8 cellular contexts compared by ENCODE assay signal in the genomic region with DNA sequence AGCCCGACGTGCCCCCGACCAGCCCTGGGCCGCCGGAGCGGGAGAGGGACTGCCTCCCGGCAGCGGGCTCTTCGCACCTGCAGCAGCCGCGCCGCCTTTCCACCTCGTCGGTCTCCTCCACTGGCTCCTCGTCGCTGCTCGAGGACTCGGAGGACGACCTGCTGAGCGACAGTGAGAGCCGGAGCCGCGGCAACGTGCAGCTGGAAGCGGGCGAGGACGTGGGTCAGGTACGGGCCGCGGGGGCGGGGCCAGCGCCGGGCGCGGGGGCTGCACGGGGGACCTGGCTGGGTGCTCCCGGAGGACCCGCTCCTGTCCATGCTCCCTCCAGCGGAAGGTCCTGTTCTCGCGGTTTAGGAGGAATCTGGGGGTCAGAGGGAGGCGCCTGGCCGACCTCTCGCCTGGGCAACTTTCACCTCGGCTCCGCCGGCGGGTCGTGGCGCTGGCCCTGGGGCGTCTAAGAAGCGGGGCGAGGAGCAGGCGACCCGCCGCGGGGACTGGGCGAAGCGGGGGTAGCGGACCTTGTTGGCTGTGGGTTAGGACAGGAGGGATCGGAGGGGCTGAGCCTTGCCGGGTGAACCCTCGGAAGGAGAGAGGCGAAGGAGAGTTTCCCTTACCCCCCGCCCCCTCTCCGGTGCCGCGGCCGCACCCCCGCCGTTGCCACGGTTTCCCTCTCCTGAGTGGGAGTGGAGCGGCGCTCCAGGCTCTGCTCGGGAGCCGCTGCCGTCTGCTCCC. TPM values are rescaled to one million over a fixed set of nuclear protein-coding genes. Genes with fewer than 3 reads are reported as not detected.
DNase-seq lines count a peak whose midpoint lies in the region; ATAC-seq, FAIRE-seq and TF ChIP-seq lines count a peak whose summit lies in the region.

No MANE protein-coding gene starts in this region.

- H3K27ac ChIP-seq in heart right ventricle (no peak overlapping the region), mucosa of rectum (ENCODE audit: low read depth in 2 of 2, low read length in 2 of 2) (peak overlapping the region; percentile 90 to 93), upper lobe of right lung (no peak overlapping the region)

- H3K9me3 ChIP-seq in heart right ventricle = no peaks in the 10 kb centered on the region
- no peaks in the 10 kb centered on the region for H3K9me3 ChIP-seq in mucosa of rectum (ENCODE audit: control insufficient read depth in 2 of 2, low read length in 2 of 2)
- no peaks in the 10 kb centered on the region for H3K9me3 ChIP-seq in upper lobe of right lung

- H3K36me3 ChIP-seq in heart right ventricle (no peaks in the 10 kb centered on the region), bronchial epithelial cell (ENCODE audit: control insufficient read depth, insufficient read depth, low read length) (no peaks in the 10 kb centered on the region), mucosa of rectum (ENCODE audit: control insufficient read depth in 2 of 2, insufficient read depth in 2 of 2, low read length in 2 of 2) (no peaks in the 10 kb centered on the region), upper lobe of right lung (no peaks in the 10 kb centered on the region)

- H3K9ac ChIP-seq in mucosa of rectum (ENCODE audit: low read depth in 1 of 2, low read length in 2 of 2) = peak overlapping the region; percentile 41 to 74

- 2% methylated on average over 73 to 75 of the region's 77 CpGs for WGBS in heart right ventricle, 2 donors

- peak overlapping the region in 9 of 10 donors; percentile 47 to 91 (median 69) for H3K4me3 ChIP-seq in heart right ventricle
- H3K4me3 ChIP-seq in bronchial epithelial cell (ENCODE audit: low read depth, low read length) = peak overlapping the region; percentile 47
- H3K4me3 ChIP-seq in mucosa of rectum (ENCODE audit: low read length in 2 of 2) = peak overlapping the region; percentile 55 to 78
- H3K4me3 ChIP-seq in upper lobe of right lung = peak overlapping the region; percentile 48

- ATAC-seq in heart right ventricle = peak in 1 of 8 donors; percentile 3
- no peak for ATAC-seq in Right ventricle myocardium superior (ENCODE audit: poor library complexity)
- peak; percentile 10 for ATAC-seq in HG03025 (IDR thresholded peaks at IDR 0.05; ENCODE audit: low FRiP score, unreplicated experiment)
- ATAC-seq in upper lobe of right lung = peak; percentile 2

- intact Hi-C loops in heart right ventricle (cut with DNase I) = loop anchor here in 2 of 10 donors (5.0 to 10.0 kb wide), 2 partner anchors 60 to 208 kb away; partner anchors contain the start of gene TYRO3 (in 1 of the 2)
- intact Hi-C loops in Right ventricle myocardium superior (cut with DNase I) = no loop called here
- intact Hi-C loops in upper lobe of right lung (cut with DNase I) = no loop called here

- peak in 1 of 9 donors; percentile 5 for TF ChIP-seq CTCF in heart right ventricle (IDR thresholded peaks at IDR 0.05)
- TF ChIP-seq CTCF in bronchial epithelial cell (IDR thresholded peaks at IDR 0.05; ENCODE audit: insufficient read depth, low read length, severe bottlenecking) = no peak
- TF ChIP-seq CTCF in upper lobe of right lung (IDR thresholded peaks at IDR 0.05) = no peak

- DNase-seq in heart right ventricle (no peak), Right ventricle myocardium superior (no peak), SHP77 treated with DMSO at 0.1 percent for 48 hours (lab: John Stamatoyannopoulos, UW) (peak; percentile 2), bronchial epithelial cell (ENCODE audit: low read depth) (no peak), upper lobe of right lung (peak; percentile 69), kidney glomerular epithelial cell (lab: John Stamatoyannopoulos, UW) (no peak)

- no peak for FAIRE-seq in bronchial epithelial cell (lab: Jason Lieb, UNC)

- peaks cover 7 to 87% (median 61%) of the 10 kb centered on the region in 7 donors for H3K27me3 ChIP-seq in heart right ventricle
- H3K27me3 ChIP-seq in bronchial epithelial cell (ENCODE audit: control insufficient read depth, insufficient read depth, low read length) = peaks cover 20% of the 10 kb centered on the region
- H3K27me3 ChIP-seq in mucosa of rectum (ENCODE audit: control insufficient read depth in 2 of 2, insufficient read depth in 2 of 2, low read length in 2 of 2) = peaks cover 0 to 7% of the 10 kb centered on the region in 2 donors
- peaks cover 51% of the 10 kb centered on the region for H3K27me3 ChIP-seq in upper lobe of right lung

- H3K4me1 ChIP-seq in heart right ventricle (peaks cover 7 to 41% (median 34%) of the 10 kb centered on the region in 9 donors), mucosa of rectum (ENCODE audit: control insufficient read depth in 2 of 2, insufficient read depth in 2 of 2, low read length in 2 of 2) (peaks cover 24 to 26% of the 10 kb centered on the region in 2 donors), upper lobe of right lung (peaks cover 29% of the 10 kb centered on the region)

RNA-seq across cellular contexts. Expression of gene ITPKA, which starts 0.7 kb away (rescaled TPM):
- 1 to 10 TPM in 6 of 10 donors, under 1 TPM in 4; 0.55 to 6.8 (median 1.5) TPM for total RNA-seq in heart right ventricle
- polyA plus RNA-seq in heart right ventricle = 1 to 10 TPM; 1.7 to 4.4 TPM
- 2.6 TPM for total RNA-seq in Right ventricle myocardium superior
- 0.79 and 3.1 TPM in 2 replicates for total RNA-seq in bronchial epithelial cell
- total RNA-seq in upper lobe of right lung = 0.67 TPM

RNA-seq across cellular contexts. Expression of gene LTK, which starts 19.3 kb away (rescaled TPM):
- total RNA-seq in heart right ventricle (1 to 10 TPM in 2 of 10 donors, under 1 TPM in 8; 0.11 to 1.6 (median 0.49) TPM), Right ventricle myocardium superior (1.1 TPM), bronchial epithelial cell (0.13 TPM in 1 of 2 replicates, not detected in the other), upper lobe of right lung (15.1 TPM)
- polyA plus RNA-seq in heart right ventricle = under 1 TPM; 0.28 to 0.95 TPM

RNA-seq across cellular contexts. Expression of gene RPAP1, which starts 49.7 kb away (rescaled TPM):
- 10 to 100 TPM; 17.6 to 27.9 (median 24.6) TPM for total RNA-seq in heart right ventricle
- polyA plus RNA-seq in heart right ventricle = 10 to 100 TPM in 1 of 2 donors, 1 to 10 TPM in 1; 9.7 to 16.0 TPM
- total RNA-seq in Right ventricle myocardium superior = 26.4 TPM
- total RNA-seq in bronchial epithelial cell = 10.3 and 12.0 TPM in 2 replicates
- total RNA-seq in upper lobe of right lung = 24.9 TPM

Comparison
In these comparisons a context has a peak if more than half of its experiments do, and no peak if none do; other contexts are left out.
1. DNase-seq: peak in SHP77 treated with DMSO at 0.1 percent for 48 hours (single experiment) and upper lobe of right lung (single experiment); none in heart right ventricle (0 of 2), Right ventricle myocardium superior (single experiment), bronchial epithelial cell (single experiment) and kidney glomerular epithelial cell (single experiment).
2. H3K27ac ChIP-seq: peak in mucosa of rectum (2 of 2); none in heart right ventricle (0 of 10) and upper lobe of right lung (single experiment).
3. Peak in every context shown above with its lines, with median percentiles within 50 percentile points of each other: H3K4me3 ChIP-seq.